ENCODE assay signal across 18 cellular contexts in genomic region chr11:83661491-83662350, GRCh38.
"Had no signal": no experiment of that assay in that cellular context is flagged by ENCODE, and none has a peak within 500 bp of the region (broad histone marks: within the 10 kb centered on the region; RNA-seq: fewer than 3 reads in every experiment).

No MANE protein-coding gene starts in this region.

- H3K9me3 ChIP-seq: adrenal gland, mucosa of descending colon, psoas muscle, sigmoid colon had no signal

- H3K4me1 Mint-ChIP-seq: activated CD4-positive, alpha-beta T cell treated with anti-CD3 and anti-CD28 coated beads, Interleukin-2, amount 10 ng/mL, durations not matched to agents 7 days and 5 days; activated naive CD4-positive, alpha-beta T cell treated with anti-CD3 and anti-CD28 coated beads, Interleukin-2, amount 10 ng/mL, durations not matched to agents 7 days and 5 days; activated T-helper 17 cell treated with anti-CD3 and anti-CD28 coated beads, Interleukin-2, amount 50 U/mL, for 72 hours; central memory CD8-positive, alpha-beta T cell; immature natural killer cell; natural killer cell had no signal

- H3K27me3 Mint-ChIP-seq: activated CD4-positive, alpha-beta T cell treated with anti-CD3 and anti-CD28 coated beads, Interleukin-2, amount 10 ng/mL, durations not matched to agents 7 days and 5 days; activated naive CD4-positive, alpha-beta T cell treated with anti-CD3 and anti-CD28 coated beads, Interleukin-2, amount 10 ng/mL, durations not matched to agents 7 days and 5 days had no signal

- H3K4me3 Mint-ChIP-seq: activated CD4-positive, alpha-beta T cell treated with anti-CD3 and anti-CD28 coated beads, Interleukin-2, amount 10 ng/mL, durations not matched to agents 7 days and 5 days; activated naive CD4-positive, alpha-beta T cell treated with anti-CD3 and anti-CD28 coated beads, Interleukin-2, amount 10 ng/mL, durations not matched to agents 7 days and 5 days; activated T-helper 17 cell treated with anti-CD3 and anti-CD28 coated beads, Interleukin-2, amount 50 U/mL, for 72 hours; central memory CD8-positive, alpha-beta T cell; immature natural killer cell; natural killer cell; WTC11 had no signal

- H3K4me3 ChIP-seq: adrenal gland, mucosa of descending colon, psoas muscle, sigmoid colon had no signal

- ATAC-seq: activated T-helper 17 cell treated with anti-CD3 and anti-CD28 coated beads, Interleukin-2, amount 50 U/mL, for 72 hours; mucosa of descending colon; natural killer cell; psoas muscle; stimulated activated naive CD8-positive, alpha-beta T cell treated with anti-CD3 and anti-CD28 coated beads, Interleukin-15, Interleukin-2, amounts not matched to agents 100 U/mL and 50 U/mL, for 24 hours; WTC11 had no signal

- H3K27me3 ChIP-seq: adrenal gland, sigmoid colon had no signal

- DNase-seq: activated CD4-positive, alpha-beta T cell treated with anti-CD3 and anti-CD28 coated beads, Interleukin-2, amount 10 ng/mL, durations not matched to agents 7 days and 5 days; activated naive CD4-positive, alpha-beta T cell treated with anti-CD3 and anti-CD28 coated beads, Interleukin-2, amount 10 ng/mL, durations not matched to agents 7 days and 5 days; activated T-cell treated with anti-CD3 and anti-CD28 coated beads for 4 hours; adrenal gland; dermis blood vessel endothelial cell; immature natural killer cell; left cardiac atrium; mucosa of descending colon; natural killer cell; occipital lobe; psoas muscle; sigmoid colon; stimulated activated CD4-positive, alpha-beta T cell treated with anti-CD3 and anti-CD28 coated beads, Interleukin-12 subunit alpha, Interleukin-12 subunit beta, amount 100 ng/mL, for 4 hours; stimulated activated naive CD8-positive, alpha-beta T cell treated with anti-CD3 and anti-CD28 coated beads, Interleukin-15, Interleukin-2, amounts not matched to agents 100 U/mL and 50 U/mL, for 24 hours; T-helper 1 cell had no signal

- H3K4me1 ChIP-seq: adrenal gland, psoas muscle, sigmoid colon had no signal

- H3K9me3 Mint-ChIP-seq: activated CD4-positive, alpha-beta T cell treated with anti-CD3 and anti-CD28 coated beads, Interleukin-2, amount 10 ng/mL, durations not matched to agents 7 days and 5 days; activated naive CD4-positive, alpha-beta T cell treated with anti-CD3 and anti-CD28 coated beads, Interleukin-2, amount 10 ng/mL, durations not matched to agents 7 days and 5 days; activated T-helper 17 cell treated with anti-CD3 and anti-CD28 coated beads, Interleukin-2, amount 50 U/mL, for 72 hours; WTC11 had no signal

- H3K27ac Mint-ChIP-seq: activated CD4-positive, alpha-beta T cell treated with anti-CD3 and anti-CD28 coated beads, Interleukin-2, amount 10 ng/mL, durations not matched to agents 7 days and 5 days; activated naive CD4-positive, alpha-beta T cell treated with anti-CD3 and anti-CD28 coated beads, Interleukin-2, amount 10 ng/mL, durations not matched to agents 7 days and 5 days; activated T-helper 17 cell treated with anti-CD3 and anti-CD28 coated beads, Interleukin-2, amount 50 U/mL, for 72 hours; immature natural killer cell; natural killer cell had no signal

- H3K36me3 ChIP-seq: adrenal gland, sigmoid colon had no signal

- H3K27ac ChIP-seq: adrenal gland, psoas muscle, sigmoid colon had no signal

- H3K36me3 Mint-ChIP-seq: activated naive CD4-positive, alpha-beta T cell treated with anti-CD3 and anti-CD28 coated beads, Interleukin-2, amount 10 ng/mL, durations not matched to agents 7 days and 5 days; immature natural killer cell; natural killer cell; WTC11 had no signal
